In the genomic region with DNA sequence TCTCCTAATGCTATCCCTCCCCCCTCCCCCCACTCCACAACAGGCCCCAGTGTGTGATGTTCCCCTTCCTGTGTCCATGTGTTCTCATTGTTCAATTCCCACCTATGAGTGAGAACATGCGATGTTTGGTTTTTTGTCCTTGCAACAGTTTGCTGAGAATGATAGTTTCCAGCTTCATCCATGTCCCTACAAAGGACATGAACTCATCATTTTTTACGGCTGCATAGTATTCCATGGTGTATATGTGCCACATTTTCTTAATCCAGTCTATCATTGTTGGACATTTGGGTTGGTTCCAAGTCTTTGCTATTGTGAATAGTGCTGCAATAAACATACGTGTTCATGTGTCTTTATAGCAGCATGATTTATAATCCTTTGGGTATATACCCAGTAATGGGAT, we compare ENCODE assay signal across 1 cellular context.
TF ChIP-seq lines count a peak whose summit lies in the region.
"Not testable (repeated sequence)": the region's sequence is repeated elsewhere in the genome, so short reads cannot be mapped to it uniquely, and the experiment has no call there.

No MANE protein-coding gene starts in this region.

- H3K4me3 ChIP-seq in HEK293 (ENCODE audit: low read depth, low read length), result not testable (repeated sequence)

- not testable (repeated sequence) for H3K4me1 ChIP-seq in HEK293 (ENCODE audit: control insufficient read depth, insufficient read depth, low read length)

- CTCF ChIA-PET in HEK293 (lab: Yijun Ruan, JAX), result interaction anchor here (0.8 to 0.9 kb wide), 2 partner anchors 59 to 506 kb away, joined by 3 to 4 read pairs; no protein-coding TSS in a partner anchor

- not testable (repeated sequence) for H3K27ac ChIP-seq in HEK293 (ENCODE audit: extremely low read depth, low read depth, low read length)

- POLR2A ChIA-PET in HEK293 (lab: Yijun Ruan, JAX), result interaction anchor here (0.7 kb wide), 1 partner anchor 176 kb away, joined by 5 read pairs; no protein-coding TSS in a partner anchor

- H3K36me3 ChIP-seq in HEK293 (ENCODE audit: control insufficient read depth in 2 of 2, insufficient read depth in 1 of 2, low read length in 2 of 2), result peaks cover 0 to 38% of the 10 kb centered on the region in 2 experiments; a peak in 1 of 3 replicates

- H3K9me3 ChIP-seq in HEK293 (ENCODE audit: control insufficient read depth, insufficient read depth, low read depth, low read length), result not testable (repeated sequence)

- TF ChIP-seq CTCF in HEK293 (tag by site-specific recombination; IDR thresholded peaks at IDR 0.05), result not testable (repeated sequence)

TF ChIP-seq in HEK293, 187 proteins besides CTCF, POLR2A, EP300 and RAD21:
- TF ChIP-seq ZNF146 (tag by site-specific recombination; IDR thresholded peaks at IDR 0.05), result peak; percentile 92
TF ChIP-seq in HEK293: peak in this region for 1; not testable (repeated sequence) for 186.
